32 cellular contexts compared by ENCODE assay signal in the genomic region with DNA sequence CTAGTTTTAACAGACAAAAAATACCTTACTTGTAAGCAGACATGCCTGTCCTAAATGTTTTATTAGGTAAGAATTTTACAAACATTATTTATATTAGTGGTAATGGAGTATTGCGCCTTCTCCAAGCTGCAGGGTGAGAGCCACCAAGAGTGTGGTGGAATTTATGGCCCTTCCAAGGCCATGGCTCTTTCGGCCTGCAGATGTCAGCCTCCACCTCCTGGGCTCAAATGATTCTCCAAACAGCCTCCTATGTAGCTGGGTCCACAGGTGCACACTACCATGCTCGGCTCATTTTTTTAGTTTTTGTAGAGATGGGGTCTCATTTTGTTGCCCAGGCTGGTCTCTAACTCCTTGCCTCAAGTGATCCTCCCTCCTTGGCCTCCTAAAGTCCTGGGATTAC. TPM values are rescaled to one million over a fixed set of nuclear protein-coding genes. Genes with fewer than 3 reads are reported as not detected.
DNase-seq lines count a peak whose midpoint lies in the region; ATAC-seq, FAIRE-seq and TF ChIP-seq lines count a peak whose summit lies in the region.
"Had no signal": no experiment of that assay in that cellular context is flagged by ENCODE, and none has a peak within 500 bp of the region (broad histone marks: within the 10 kb centered on the region; RNA-seq: fewer than 3 reads in every experiment).

No MANE protein-coding gene starts in this region.

- ATAC-seq in Right ventricle myocardium superior (ENCODE audit: poor library complexity) (peak; percentile 58), Right ventricle myocardium inferior (no peak), IMR-90 (ENCODE audit: low read depth) (no peak), WTC11 (peak; percentile 65), GM21619 (IDR thresholded peaks at IDR 0.05; ENCODE audit: unreplicated experiment) (no peak)
- ATAC-seq: activated CD8-positive, alpha-beta T cell treated with anti-CD3 and anti-CD28 coated beads, Interleukin-2, amount 10 ng/mL, durations not matched to agents 7 days and 5 days; gastrocnemius medialis; left colon; stimulated activated naive B cell treated with anti-CD40 and anti-IgM and Interleukin-4, amounts not matched to agents 10 μg/mL and 1 μg/mL and 100 μg/mL, for 72 hours had no signal

- H3K4me1 Mint-ChIP-seq in WTC11 = no peaks in the 10 kb centered on the region
- H3K4me1 Mint-ChIP-seq in CD8-positive, alpha-beta memory T cell = no peaks in the 10 kb centered on the region
- H3K4me1 Mint-ChIP-seq: activated B cell treated with CpG ODN at 0.5 μM for 24 hours; mesothelial cell of epicardium; nephron; stimulated activated naive B cell treated with anti-CD40 and anti-IgM and Interleukin-4, amounts not matched to agents 10 μg/mL and 1 μg/mL and 100 μg/mL, for 72 hours had no signal

- no peak for FAIRE-seq in keratinocyte (lab: Jason Lieb, UNC)
- FAIRE-seq: GM12891, HTR-8/SVneo had no signal

- no peaks in the 10 kb centered on the region for H3K9me1 ChIP-seq in IMR-90 (ENCODE audit: insufficient read depth, low read length)
- H3K9me1 ChIP-seq in keratinocyte (ENCODE audit: control insufficient read depth, extremely low read depth, insufficient read depth, low read length) = no peaks in the 10 kb centered on the region

- DNase-seq in Right ventricle myocardium superior (no peak), Right ventricle myocardium inferior (ENCODE audit: missing footprints) (no peak), IMR-90 (no peak), WTC11 (ENCODE audit: low spot score) (no peak), keratinocyte (ENCODE audit: low read depth, low spot score) (no peak), NCI-H1417 (lab: John Stamatoyannopoulos, UW) (no peak)
- DNase-seq in CD8-positive, alpha-beta memory T cell = no peak
- DNase-seq: activated B cell treated with CpG ODN at 0.5 μM for 24 hours; activated CD8-positive, alpha-beta T cell treated with anti-CD3 and anti-CD28 coated beads, Interleukin-2, amount 10 ng/mL, durations not matched to agents 7 days and 5 days; activated naive CD4-positive, alpha-beta T cell treated with Interleukin-2 at 50 U/mL for 16 hours; activated T-cell treated with anti-CD3 and anti-CD28 coated beads, Interleukin-2, amount 50 U/mL, for 24 hours; amygdala; dermis blood vessel endothelial cell; DMS153; gastrocnemius medialis; GF-D8; left colon; NCI-H526; posterior cingulate gyrus; SJCRH30; stimulated activated CD4-positive, alpha-beta T cell treated with anti-CD3 and anti-CD28 coated beads, Interleukin-1b, Interleukin-23, amount 100 ng/mL, for 48 hours; stimulated activated naive B cell treated with anti-CD40 and anti-IgM and Interleukin-4, amounts not matched to agents 10 μg/mL and 1 μg/mL and 100 μg/mL, for 72 hours; T-helper 2 cell had no signal

- H2BK20ac ChIP-seq in IMR-90 (ENCODE audit: low read depth, low read length) = no peak overlapping the region

- H2BK120ac ChIP-seq in IMR-90 (ENCODE audit: low read depth, low read length) = no peak overlapping the region

- H2BK15ac ChIP-seq in IMR-90 (ENCODE audit: low read depth, low read length) = no peak overlapping the region

- H3K27me3 ChIP-seq in IMR-90 (ENCODE audit: control insufficient read depth, insufficient read depth, low read length) (no peaks in the 10 kb centered on the region), keratinocyte (ENCODE audit: control insufficient read depth, extremely low read depth, insufficient read depth, low read length) (no peaks in the 10 kb centered on the region)
- H3K27me3 ChIP-seq in CD8-positive, alpha-beta memory T cell (ENCODE audit: insufficient read depth, low read length, poor library complexity, severe bottlenecking) = no peaks in the 10 kb centered on the region
- H3K27me3 ChIP-seq: cardiac muscle cell, gastrocnemius medialis, SJCRH30 had no signal

- H3K4me1 ChIP-seq in IMR-90 (ENCODE audit: control insufficient read depth, insufficient read depth, low read length) (no peaks in the 10 kb centered on the region), keratinocyte (ENCODE audit: control insufficient read depth, extremely low read depth, insufficient read depth, low read length) (no peaks in the 10 kb centered on the region)
- no peaks in the 10 kb centered on the region for H3K4me1 ChIP-seq in CD8-positive, alpha-beta memory T cell (ENCODE audit: insufficient read depth, low read length)
- H3K4me1 ChIP-seq: gastrocnemius medialis, HAP-1, SJCRH30 had no signal

- in situ Hi-C loops in IMR-90 (cut with MboI; ENCODE audit: low sequenced_read_pairs) = no loop called here

- POLR2A ChIA-PET in IMR-90 (lab: Charles Lee; ENCODE audit: unreplicated experiment) (no interaction called here), WTC11 (lab: Charles Lee) (no interaction called here)
- POLR2A ChIA-PET in CD8-positive, alpha-beta memory T cell (lab: Charles Lee) = no interaction called here

- H3K27ac Mint-ChIP-seq in WTC11 = no peak overlapping the region
- H3K27ac Mint-ChIP-seq in CD8-positive, alpha-beta memory T cell = peak overlapping the region in 1 of 8 donors; percentile 23
- H3K27ac Mint-ChIP-seq: activated B cell treated with CpG ODN at 0.5 μM for 24 hours; activated CD8-positive, alpha-beta T cell treated with anti-CD3 and anti-CD28 coated beads, Interleukin-2, amount 10 ng/mL, durations not matched to agents 7 days and 5 days; activated T-cell treated with anti-CD3 and anti-CD28 coated beads, Interleukin-2, amount 50 U/mL, for 24 hours; mesothelial cell of epicardium; nephron; stimulated activated naive B cell treated with anti-CD40 and anti-IgM and Interleukin-4, amounts not matched to agents 10 μg/mL and 1 μg/mL and 100 μg/mL, for 72 hours had no signal

- no peak overlapping the region for H2BK5ac ChIP-seq in IMR-90 (ENCODE audit: low read depth, low read length, poor library complexity, severe bottlenecking)

- H3K79me2 ChIP-seq in keratinocyte (ENCODE audit: control insufficient read depth, insufficient read depth, low read length) = no peaks in the 10 kb centered on the region

- H3K9ac ChIP-seq in IMR-90 (ENCODE audit: low read depth, low read length) (no peak overlapping the region), keratinocyte (ENCODE audit: control insufficient read depth, extremely low read depth, insufficient read depth, low read length) (no peak overlapping the region)

- no peaks in the 10 kb centered on the region for H3K36me3 ChIP-seq in IMR-90 (ENCODE audit: control insufficient read depth, insufficient read depth, low read length)
- H3K36me3 ChIP-seq in keratinocyte (ENCODE audit: control insufficient read depth in 2 of 2, extremely low read depth in 1 of 2, insufficient read depth in 2 of 2, low read length in 2 of 2) = no peaks in the 10 kb centered on the region
- H3K36me3 ChIP-seq in CD8-positive, alpha-beta memory T cell (ENCODE audit: insufficient read depth, low read length) = no peaks in the 10 kb centered on the region
- H3K36me3 ChIP-seq: cardiac muscle cell, gastrocnemius medialis, thoracic aorta had no signal

- no peak overlapping the region for H3K4ac ChIP-seq in IMR-90 (ENCODE audit: low read depth, low read length)

- H3K36me3 Mint-ChIP-seq in WTC11 = peaks cover 38% of the 10 kb centered on the region
- H3K36me3 Mint-ChIP-seq in CD8-positive, alpha-beta memory T cell = peaks cover 9 to 20% (median 18%) of the 10 kb centered on the region in 3 donors

- no peak overlapping the region for H4K5ac ChIP-seq in IMR-90 (ENCODE audit: low read depth, low read length)

- no peak overlapping the region for H2AK9ac ChIP-seq in IMR-90 (replicated peaks; ENCODE audit: low read depth, low read length, poor library complexity)

- no peak overlapping the region for H3K14ac ChIP-seq in IMR-90 (replicated peaks; ENCODE audit: low read depth, low read length)

- CTCF ChIA-PET in IMR-90 (lab: Yijun Ruan, JAX) (interaction anchor here (1.1 kb wide), 1 partner anchor 72 kb away, joined by 3 read pairs; no protein-coding TSS in a partner anchor), WTC11 (lab: Charles Lee) (interaction anchor here (0.8 to 1.4 kb wide), 4 partner anchors 26 to 71 kb away, joined by 3 to 8 read pairs (median 3); partner anchors contain the start of genes EFCAB7 and ITGB3BP)
- CTCF ChIA-PET in CD8-positive, alpha-beta memory T cell (lab: Charles Lee) = interaction anchor here (0.9 kb wide), 1 partner anchor 11 kb away, joined by 5 read pairs; no protein-coding TSS in a partner anchor

- H3K18ac ChIP-seq in IMR-90 (ENCODE audit: low read depth, low read length) = no peak overlapping the region

- H3K27ac ChIP-seq in IMR-90 (ENCODE audit: insufficient read depth, low read length) = no peak overlapping the region
- no peak overlapping the region for H3K27ac ChIP-seq in keratinocyte (ENCODE audit: control insufficient read depth, insufficient read depth, low read length)
- H3K27ac ChIP-seq in CD8-positive, alpha-beta memory T cell (ENCODE audit: low read depth, low read length) = no peak overlapping the region
- H3K27ac ChIP-seq: cardiac muscle cell, epithelial cell of prostate, gastrocnemius medialis, SJCRH30, thoracic aorta had no signal

- TF ChIP-seq CTCF in IMR-90 (conservative IDR thresholded peaks at IDR 0.05; ENCODE audit: low read depth, low read length) (no peak), WTC11 (IDR thresholded peaks at IDR 0.05) (no peak), keratinocyte (optimal IDR thresholded peaks at IDR 0.05 in 1 of 3, IDR thresholded peaks at IDR 0.05 in 1 of 3, conservative IDR thresholded peaks at IDR 0.05 in 1 of 3; ENCODE audit: extremely low read depth in 1 of 3, insufficient read depth in 2 of 3, low read length in 3 of 3) (peak in 2 of 3 experiments; percentile 12 to 46)

- H4K20me1 ChIP-seq in IMR-90 (ENCODE audit: insufficient read depth, low read length) (no peaks in the 10 kb centered on the region), keratinocyte (ENCODE audit: control insufficient read depth, extremely low read depth, insufficient read depth, low read length) (no peaks in the 10 kb centered on the region)

- H3K56ac ChIP-seq in IMR-90 (ENCODE audit: extremely low read depth, insufficient read depth, low read length) = no peak overlapping the region

- dilution Hi-C loops in IMR-90 (cut with HindIII; ENCODE audit: low sequenced_read_pairs, unreplicated experiment) = no loop called here
- dilution Hi-C loops in keratinocyte (cut with MboI; ENCODE audit: extremely low pct_ligation_motif_present, low sequenced_read_pairs) = no loop called here

- no TSS peak for BruUV-seq in IMR-90 (replicated peaks; lab: Mats Ljungman, UMichigan)

- no peaks in the 10 kb centered on the region for H3K27me3 Mint-ChIP-seq in WTC11 (ENCODE audit: low read depth)
- H3K27me3 Mint-ChIP-seq in CD8-positive, alpha-beta memory T cell = no peaks in the 10 kb centered on the region
- H3K27me3 Mint-ChIP-seq: activated B cell treated with CpG ODN at 0.5 μM for 24 hours; activated T-cell treated with anti-CD3 and anti-CD28 coated beads, Interleukin-2, amount 50 U/mL, for 24 hours; stimulated activated naive B cell treated with anti-CD40 and anti-IgM and Interleukin-4, amounts not matched to agents 10 μg/mL and 1 μg/mL and 100 μg/mL, for 72 hours had no signal

- no CpG with 5 or more reads among the region's 3 CpGs for WGBS in IMR-90 (ENCODE audit: extremely low coverage in 2 of 2, insufficient read length in 1 of 2), 2 experiments

- H3K4me2 ChIP-seq in IMR-90 (ENCODE audit: low read depth, low read length) (no peak overlapping the region), keratinocyte (ENCODE audit: control insufficient read depth, extremely low read depth, insufficient read depth, low read depth, low read length) (no peak overlapping the region)

- no peak overlapping the region for H4K8ac ChIP-seq in IMR-90 (ENCODE audit: low read depth in 2 of 2, low read length in 2 of 2)

- no peak for TF ChIP-seq RAD21 in IMR-90 (IDR thresholded peaks at IDR 0.05; ENCODE audit: low read length)

- H3K9me3 ChIP-seq in IMR-90 (ENCODE audit: control insufficient read depth, insufficient read depth, low read length) (no peaks in the 10 kb centered on the region), keratinocyte (ENCODE audit: control insufficient read depth, low read depth, low read length) (no peaks in the 10 kb centered on the region)
- no peaks in the 10 kb centered on the region for H3K9me3 ChIP-seq in CD8-positive, alpha-beta memory T cell (ENCODE audit: low read length)

- H2AFZ ChIP-seq in IMR-90 (replicated peaks; ENCODE audit: low read length, poor library complexity) (peak overlapping the region; percentile 43), keratinocyte (ENCODE audit: control insufficient read depth, low read length) (no peak overlapping the region)

- H3K23ac ChIP-seq in IMR-90 (ENCODE audit: low read depth, low read length) = no peak overlapping the region

- no peak overlapping the region for H4K91ac ChIP-seq in IMR-90 (ENCODE audit: insufficient read depth, low read depth, low read length)

- no peak overlapping the region for H2AK5ac ChIP-seq in IMR-90 (ENCODE audit: low read depth, low read length)

- no peak overlapping the region for H3K4me3 ChIP-seq in IMR-90 (ENCODE audit: insufficient read depth, low read depth, low read length)
- no peak overlapping the region for H3K4me3 ChIP-seq in keratinocyte (ENCODE audit: control insufficient read depth in 2 of 3, extremely low read depth in 1 of 3, insufficient read depth in 2 of 3, low read depth in 1 of 3, low read length in 3 of 3)
- no peak overlapping the region for H3K4me3 ChIP-seq in CD8-positive, alpha-beta memory T cell (ENCODE audit: low read length)
- H3K4me3 ChIP-seq: cardiac muscle cell, gastrocnemius medialis, HAP-1, SJCRH30, thoracic aorta had no signal

- peaks cover 38% of the 10 kb centered on the region for H3K9me3 Mint-ChIP-seq in WTC11
- peaks cover 8 to 13% (median 12%) of the 10 kb centered on the region in 5 donors for H3K9me3 Mint-ChIP-seq in CD8-positive, alpha-beta memory T cell

- TF ChIP-seq POLR2A in IMR-90 (IDR thresholded peaks at IDR 0.05; ENCODE audit: low read depth, low read length) = no peak

- no peaks in the 10 kb centered on the region for H3K79me1 ChIP-seq in IMR-90 (ENCODE audit: low read depth in 1 of 2, low read length in 2 of 2)

- intact Hi-C loops in Right ventricle myocardium superior (cut with DNase I) (no loop called here), Right ventricle myocardium inferior (cut with DNase I) (no loop called here), IMR-90 (cut with micrococcal nuclease) (no loop called here)

- no peak overlapping the region for H3K4me3 Mint-ChIP-seq in WTC11
- no peak overlapping the region for H3K4me3 Mint-ChIP-seq in CD8-positive, alpha-beta memory T cell
- H3K4me3 Mint-ChIP-seq: activated B cell treated with CpG ODN at 0.5 μM for 24 hours; activated CD8-positive, alpha-beta T cell treated with anti-CD3 and anti-CD28 coated beads, Interleukin-2, amount 10 ng/mL, durations not matched to agents 7 days and 5 days; activated T-cell treated with anti-CD3 and anti-CD28 coated beads, Interleukin-2, amount 50 U/mL, for 24 hours; mesothelial cell of epicardium; nephron; stimulated activated naive B cell treated with anti-CD40 and anti-IgM and Interleukin-4, amounts not matched to agents 10 μg/mL and 1 μg/mL and 100 μg/mL, for 72 hours had no signal

RNA-seq across cellular contexts. Expression of gene ITGB3BP, which starts 56.3 kb away (rescaled TPM):
- total RNA-seq in Right ventricle myocardium superior = 8.4 TPM
- total RNA-seq in Right ventricle myocardium inferior = 9.3 TPM
- 8.1 and 15.8 TPM in 2 replicates for total RNA-seq in IMR-90 (2012; rRNA removed)
- polyA plus RNA-seq in IMR-90 (2012; rRNA removed) = 10.8 and 11.9 TPM in 2 replicates
- 1.1 and 2.5 TPM in 2 replicates for polyA plus RNA-seq in IMR-90 (2012; cell fraction: cytosol; rRNA removed)
- polyA plus RNA-seq in IMR-90 (2012; cell fraction: nucleus; rRNA removed; ENCODE audit: low replicate concordance) = 1.3 and 9.6 TPM in 2 replicates
- total RNA-seq in WTC11 (2021) = 47.2 to 51.7 TPM (median 50.2 TPM) in 3 replicates
- polyA plus RNA-seq in keratinocyte = 6.9 to 19.5 TPM (median 10.0 TPM) in 3 replicates
- polyA plus RNA-seq in keratinocyte (2011; ENCODE audit: low read depth) = 7.3 TPM
- polyA plus RNA-seq in keratinocyte (2011; cell fraction: cytosol; rRNA removed) = 6.7 and 12.9 TPM in 2 replicates
- polyA plus RNA-seq in keratinocyte (2011; cell fraction: nucleus; rRNA removed) = 6.6 and 9.9 TPM in 2 replicates
- polyA plus RNA-seq in keratinocyte (2012; ENCODE audit: low replicate concordance) = 11.7 and 14.0 TPM in 2 replicates
- 0.69 to 4.8 TPM (median 1.4 TPM) in 3 replicates for polyA minus RNA-seq in keratinocyte
- polyA minus RNA-seq in keratinocyte (2011; cell fraction: cytosol; rRNA and poly(A)+ RNA removed) = not detected
- polyA minus RNA-seq in keratinocyte (2011; cell fraction: nucleus; rRNA and poly(A)+ RNA removed) = 2.5 and 3.9 TPM in 2 replicates
- 10 to 100 TPM; 45.0 to 49.0 TPM for total RNA-seq in CD8-positive, alpha-beta memory T cell
- polyA plus RNA-seq in CD8-positive, alpha-beta memory T cell = 25.0 TPM

RNA-seq across cellular contexts. Expression of gene EFCAB7, which starts 56.6 kb away (rescaled TPM):
- total RNA-seq in Right ventricle myocardium superior (8.9 TPM), Right ventricle myocardium inferior (9.0 TPM), IMR-90 (2012; rRNA removed) (2.3 and 6.7 TPM in 2 replicates), WTC11 (2021) (2.3 to 4.3 TPM (median 2.8 TPM) in 3 replicates)
- polyA plus RNA-seq in IMR-90 (2012; rRNA removed) (1.5 and 2.3 TPM in 2 replicates), keratinocyte (1.4 to 4.9 TPM (median 3.1 TPM) in 3 replicates)
- polyA plus RNA-seq in IMR-90 (2012; cell fraction: cytosol; rRNA removed) = 0.18 and 0.19 TPM in 2 replicates
- polyA plus RNA-seq in IMR-90 (2012; cell fraction: nucleus; rRNA removed; ENCODE audit: low replicate concordance) = 0.09 and 2.3 TPM in 2 replicates
- polyA plus RNA-seq in keratinocyte (2011; ENCODE audit: low read depth) = 6.0 TPM
- polyA plus RNA-seq in keratinocyte (2011; cell fraction: cytosol; rRNA removed) = 1.7 and 3.1 TPM in 2 replicates
- 4.8 and 7.6 TPM in 2 replicates for polyA plus RNA-seq in keratinocyte (2011; cell fraction: nucleus; rRNA removed)
- polyA plus RNA-seq in keratinocyte (2012; ENCODE audit: low replicate concordance) = 2.1 and 2.8 TPM in 2 replicates
- 0.82 to 5.1 TPM in 2 of 3 replicates, not detected in the other for polyA minus RNA-seq in keratinocyte
- polyA minus RNA-seq in keratinocyte (2011; cell fraction: cytosol; rRNA and poly(A)+ RNA removed) = not detected
- polyA minus RNA-seq in keratinocyte (2011; cell fraction: nucleus; rRNA and poly(A)+ RNA removed) = 1.7 and 2.6 TPM in 2 replicates
- 1 to 10 TPM; 6.7 to 7.4 TPM for total RNA-seq in CD8-positive, alpha-beta memory T cell
- 4.5 TPM for polyA plus RNA-seq in CD8-positive, alpha-beta memory T cell

Comparison
In these comparisons a context has a peak if more than half of its experiments do, and no peak if none do; other contexts are left out.
1. ATAC-seq: peak in Right ventricle myocardium superior (single experiment) and WTC11 (single experiment); none in Right ventricle myocardium inferior (single experiment), IMR-90 (single experiment) and GM21619 (single experiment).
2. CTCF ChIP-seq: peak in keratinocyte (2 of 3); none in IMR-90 (single experiment) and WTC11 (single experiment).